18 cellular contexts compared by ENCODE assay signal in genomic region chr6:131844243-131844841, GRCh38. TPM values are rescaled to one million over a fixed set of nuclear protein-coding genes. Genes with fewer than 3 reads are reported as not detected.
DNase-seq lines count a peak whose midpoint lies in the region; TF ChIP-seq lines count a peak whose summit lies in the region.
"Had no signal": no experiment of that assay in that cellular context is flagged by ENCODE, and none has a peak within 500 bp of the region (broad histone marks: within the 10 kb centered on the region; RNA-seq: fewer than 3 reads in every experiment).

No MANE protein-coding gene starts in this region.

- DNase-seq in T47D (ENCODE audit: low read depth in 1 of 2, low spot score in 1 of 2): peak; percentile 5 to 85
- DNase-seq in breast epithelium (ENCODE audit: low spot score in 2 of 2): no peak
- DNase-seq in amniotic epithelial cell (ENCODE audit: low read depth): peak; percentile 92
- peak; percentile 68 for DNase-seq in iris pigment epithelial cell (ENCODE audit: low read depth)
- no peak for DNase-seq in progenitor cell of endocrine pancreas (ENCODE audit: low spot score, unreplicated experiment)
- no peak for DNase-seq in activated naive CD4-positive, alpha-beta T cell treated with anti-CD3 and anti-CD28 coated beads, Interleukin-2, amount 50 U/mL, for 16 hours
- DNase-seq in anterior cingulate cortex (lab: John Stamatoyannopoulos, UW): no peak
- DNase-seq in cardiac septum (ENCODE audit: low spot score): no peak
- DNase-seq: activated effector memory CD4-positive, alpha-beta T cell treated with anti-CD3 and anti-CD28 coated beads, Interleukin-2, amount 50 U/mL, for 16 hours; aorta; head of caudate nucleus; NCI-H1436 treated with DMSO at 0.1 percent for 48 hours; NCI-H2227 treated with DMSO at 0.1 percent for 48 hours; NK-92 treated with Interleukin-12 subunit alpha and Interleukin-12 subunit beta, amount 100 ng/mL, for 24 hours; Right ventricle myocardium superior; stimulated activated naive CD4-positive, alpha-beta T cell; upper lobe of left lung had no signal

- H3K27me3 Mint-ChIP-seq in progenitor cell of endocrine pancreas: peaks cover 2% of the 10 kb centered on the region

- TF ChIP-seq CTCF in breast epithelium (IDR thresholded peaks at IDR 0.05): no peak
- TF ChIP-seq CTCF in progenitor cell of endocrine pancreas (IDR thresholded peaks at IDR 0.05; ENCODE audit: unreplicated experiment): no peak

- H3K27me3 ChIP-seq in breast epithelium: no peaks in the 10 kb centered on the region
- H3K27me3 ChIP-seq: upper lobe of left lung had no signal

- H3K4me3 Mint-ChIP-seq in progenitor cell of endocrine pancreas (ENCODE audit: low read depth): no peak overlapping the region

- no peaks in the 10 kb centered on the region for H3K4me1 Mint-ChIP-seq in progenitor cell of endocrine pancreas (ENCODE audit: low read depth)

- in situ Hi-C loops in T47D (cut with HindIII; ENCODE audit: low pct_unique_long_range_greater_than_20kb, low sequenced_read_pairs): no loop called here

- H3K27ac Mint-ChIP-seq in progenitor cell of endocrine pancreas: no peak overlapping the region

- H3K4me3 ChIP-seq in breast epithelium: peak overlapping the region in 1 of 3 donors; percentile 29
- H3K4me3 ChIP-seq: coronary artery, upper lobe of left lung had no signal

- no peak overlapping the region for H3K27ac ChIP-seq in breast epithelium
- H3K27ac ChIP-seq: coronary artery, upper lobe of left lung had no signal

- no peak for TF ChIP-seq POLR2A in breast epithelium (IDR thresholded peaks at IDR 0.05)

- intact Hi-C loops in breast epithelium (cut with DNase I; ENCODE audit: low total_unique reads): no loop called here
- intact Hi-C loops in cardiac septum (cut with DNase I): no loop called here

- no peaks in the 10 kb centered on the region for H3K36me3 ChIP-seq in breast epithelium
- H3K36me3 ChIP-seq: upper lobe of left lung had no signal

- no peaks in the 10 kb centered on the region for H3K36me3 Mint-ChIP-seq in progenitor cell of endocrine pancreas (ENCODE audit: insufficient read depth)

- no peaks in the 10 kb centered on the region for H3K4me1 ChIP-seq in breast epithelium
- H3K4me1 ChIP-seq: upper lobe of left lung had no signal

- H3K9me3 Mint-ChIP-seq in progenitor cell of endocrine pancreas (ENCODE audit: low read depth): no peaks in the 10 kb centered on the region

- H3K9me3 ChIP-seq in breast epithelium: no peaks in the 10 kb centered on the region
- H3K9me3 ChIP-seq: upper lobe of left lung had no signal

RNA-seq across cellular contexts. Expression of gene ENPP1, which starts 36.5 kb away (rescaled TPM):
- total RNA-seq in breast epithelium: 10 to 100 TPM; 51.2 to 53.8 (median 51.5) TPM
- 2.4 and 2.7 TPM in 2 replicates for total RNA-seq in progenitor cell of endocrine pancreas
- 3.3 TPM for total RNA-seq in cardiac septum

Comparison
In these comparisons a context has a peak if more than half of its experiments do, and no peak if none do; other contexts are left out.
1. DNase-seq: peak in T47D (2 of 2), amniotic epithelial cell (single experiment) and iris pigment epithelial cell (single experiment); none in breast epithelium (0 of 2), progenitor cell of endocrine pancreas (single experiment), activated naive CD4-positive, alpha-beta T cell treated with anti-CD3 and anti-CD28 coated beads, Interleukin-2, amount 50 U/mL, for 16 hours (single experiment), anterior cingulate cortex (0 of 58) and cardiac septum (single experiment).
2. RNA of gene ENPP1, which starts 36.5 kb away (total RNA-seq): 51.2 to 53.8 TPM in breast epithelium; 3.3 TPM in cardiac septum (single experiment) and 2.4 to 2.7 TPM in progenitor cell of endocrine pancreas; every median in the first group is over 10 times any median in the second.